1 cellular context compared by ENCODE assay signal in the genomic region with DNA sequence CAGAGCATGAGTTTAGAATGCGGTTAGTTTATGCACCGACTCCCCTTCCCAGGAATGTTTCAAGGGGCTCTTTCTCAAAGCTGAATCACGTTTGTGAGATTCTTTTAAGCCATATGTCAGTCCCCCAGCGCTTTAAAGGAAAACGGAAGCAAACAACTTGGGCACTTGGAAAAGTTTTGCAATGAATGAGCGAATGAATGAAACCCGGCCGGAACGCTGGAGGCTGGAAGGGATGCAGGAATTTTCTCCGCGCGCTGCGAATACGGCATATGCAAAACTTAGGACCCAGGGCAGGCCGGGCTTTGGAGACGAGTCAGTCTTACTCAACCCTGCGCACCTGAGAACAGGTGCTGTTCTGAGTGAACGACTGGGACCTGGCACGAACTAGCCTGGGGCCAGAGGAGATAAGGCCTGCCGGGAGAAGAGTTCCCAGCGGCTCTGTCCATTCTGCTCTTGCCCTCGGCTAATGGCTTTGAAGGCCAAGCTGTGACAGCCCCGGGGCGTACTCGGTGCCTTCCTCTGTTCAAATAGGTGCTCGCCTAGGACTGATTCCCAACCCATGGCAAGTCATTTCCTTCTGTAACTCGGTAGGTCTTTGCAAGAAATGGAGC.
TF ChIP-seq lines count a peak whose summit lies in the region.

No MANE protein-coding gene starts in this region.

TF ChIP-seq in H1, 55 proteins besides CTCF, POLR2A, EP300 and RAD21 (continued from another document):
- no peak for TF ChIP-seq ATF2 (IDR thresholded peaks at IDR 0.05; ENCODE audit: low read length)
- no peak for TF ChIP-seq GTF2F1 (IDR thresholded peaks at IDR 0.05; ENCODE audit: borderline replicate concordance, low read depth, low read length)
- no peak for TF ChIP-seq POLR2AphosphoS5 (IDR thresholded peaks at IDR 0.05; ENCODE audit: low read depth, low read length)
- TF ChIP-seq SP4 (IDR thresholded peaks at IDR 0.05; ENCODE audit: low read length), result no peak
- no peak for TF ChIP-seq USF2 (IDR thresholded peaks at IDR 0.05; ENCODE audit: low read length)
- TF ChIP-seq RNF2 (IDR thresholded peaks at IDR 0.05; ENCODE audit: borderline replicate concordance, low read depth, low read length, missing control alignments, poor library complexity, severe bottlenecking), result no peak
- TF ChIP-seq HDAC6 (IDR thresholded peaks at IDR 0.05; ENCODE audit: low read depth, low read length), result no peak
- TF ChIP-seq PHF8 (conservative IDR thresholded peaks at IDR 0.05; ENCODE audit: low read depth, low read length), result no peak
- TF ChIP-seq YY1 (IDR thresholded peaks at IDR 0.05; ENCODE audit: low read depth, low read length), result no peak
- TF ChIP-seq ZNF274 (IDR thresholded peaks at IDR 0.05; ENCODE audit: borderline replicate concordance, extremely low read depth, low read length), result no peak
- TF ChIP-seq KDM1A (IDR thresholded peaks at IDR 0.05; ENCODE audit: borderline replicate concordance, low read length), result no peak
- TF ChIP-seq EZH2 (IDR thresholded peaks at IDR 0.05; ENCODE audit: low read depth, low read length, severe bottlenecking), result no peak
- 0 out of 2 replicates have a peak, but pooled peaks have one; percentile 60 for TF ChIP-seq TCF12 (IDR thresholded peaks at IDR 0.05; ENCODE audit: low read depth, low read length)
- 0 out of 2 replicates have a peak, but pooled peaks have one; percentile 18 for TF ChIP-seq TBP (IDR thresholded peaks at IDR 0.05; ENCODE audit: low read depth, low read length)
- TF ChIP-seq JUN (IDR thresholded peaks at IDR 0.05; ENCODE audit: low read depth, low read length), result no peak
- TF ChIP-seq CBX5 (IDR thresholded peaks at IDR 0.05; ENCODE audit: low read depth, low read length), result no peak
- TF ChIP-seq SIRT6 (IDR thresholded peaks at IDR 0.05; ENCODE audit: low read length), result no peak
- no peak for TF ChIP-seq ASH2L (IDR thresholded peaks at IDR 0.05; ENCODE audit: low read length)
- TF ChIP-seq POU5F1 (IDR thresholded peaks at IDR 0.05; ENCODE audit: low read depth, low read length), result no peak
- no peak for TF ChIP-seq CHD1 (IDR thresholded peaks at IDR 0.05; ENCODE audit: low read depth, low read length)
- TF ChIP-seq SAP30 (IDR thresholded peaks at IDR 0.05; ENCODE audit: insufficient read depth, insufficient replicate concordance, low read length), result no peak
- no peak for TF ChIP-seq CHD7 (IDR thresholded peaks at IDR 0.05; ENCODE audit: insufficient replicate concordance, low read length)
- no peak for TF ChIP-seq FOSL1 (IDR thresholded peaks at IDR 0.05; ENCODE audit: insufficient read depth, low read depth, low read length)
- TF ChIP-seq CREB1 (IDR thresholded peaks at IDR 0.05), result no peak
- TF ChIP-seq BACH1 (IDR thresholded peaks at IDR 0.05; ENCODE audit: low read length), result no peak
- no peak for TF ChIP-seq TAF7 (optimal IDR thresholded peaks at IDR 0.05; ENCODE audit: borderline replicate concordance, low read depth, low read length)
- no peak for TF ChIP-seq CHD2 (IDR thresholded peaks at IDR 0.05; ENCODE audit: low read length)
- no peak for TF ChIP-seq RBBP5 (IDR thresholded peaks at IDR 0.05; ENCODE audit: borderline replicate concordance, low read depth, low read length)
- TF ChIP-seq SIN3A (conservative IDR thresholded peaks at IDR 0.05 in 1 of 2, IDR thresholded peaks at IDR 0.05 in 1 of 2; ENCODE audit: low read depth in 1 of 2, low read length in 2 of 2), result no peak
- TF ChIP-seq CBX8 (IDR thresholded peaks at IDR 0.05; ENCODE audit: borderline replicate concordance, low read depth, low read length), result no peak
- no peak for TF ChIP-seq E2F6 (IDR thresholded peaks at IDR 0.05)
- TF ChIP-seq CEBPB (IDR thresholded peaks at IDR 0.05; ENCODE audit: low read depth, low read length), result 0 out of 2 replicates have a peak, but pooled peaks have one; percentile 20
- no peak for TF ChIP-seq GABPA (IDR thresholded peaks at IDR 0.05; ENCODE audit: borderline replicate concordance, insufficient read depth, low read length)
